12 cellular contexts compared by ENCODE assay signal in genomic region chr19:40512473-40513344, GRCh38. TPM values are rescaled to one million over a fixed set of nuclear protein-coding genes. Genes with fewer than 3 reads are reported as not detected.
DNase-seq lines count a peak whose midpoint lies in the region; ATAC-seq and TF ChIP-seq lines count a peak whose summit lies in the region.
"Had no signal": no experiment of that assay in that cellular context is flagged by ENCODE, and none has a peak within 500 bp of the region (broad histone marks: within the 10 kb centered on the region; RNA-seq: fewer than 3 reads in every experiment).

No MANE protein-coding gene starts in this region.

- no peaks in the 10 kb centered on the region for H3K4me1 Mint-ChIP-seq in activated CD8-positive, alpha-beta memory T cell treated with anti-CD3 and anti-CD28 coated beads, Interleukin-2, amount 10 ng/mL, durations not matched to agents 7 days and 5 days

- no peak for TF ChIP-seq POLR2A in stomach (IDR thresholded peaks at IDR 0.05)

- H3K36me3 ChIP-seq in adipocyte (ENCODE audit: control insufficient read depth, insufficient read depth, low read length, severe bottlenecking) = no peaks in the 10 kb centered on the region
- no peaks in the 10 kb centered on the region for H3K36me3 ChIP-seq in iPS-18a (ENCODE audit: control insufficient read depth, low read depth, low read length)
- no peaks in the 10 kb centered on the region for H3K36me3 ChIP-seq in stomach

- no peak overlapping the region for H3K27ac Mint-ChIP-seq in activated CD8-positive, alpha-beta memory T cell treated with anti-CD3 and anti-CD28 coated beads, Interleukin-2, amount 10 ng/mL, durations not matched to agents 7 days and 5 days

- peak in 1 of 7 experiments; percentile 5 for TF ChIP-seq CTCF in stomach (IDR thresholded peaks at IDR 0.05)

- intact Hi-C loops in stomach (cut with DNase I; ENCODE audit: low total_unique reads) = no loop called here

- TF ChIP-seq EP300 in stomach (IDR thresholded peaks at IDR 0.05) = no peak

- CTCF ChIA-PET in activated CD8-positive, alpha-beta memory T cell treated with anti-CD3 and anti-CD28 coated beads, Interleukin-2, amount 10 ng/mL, durations not matched to agents 7 days and 5 days (lab: Charles Lee) = interaction anchor here (0.8 to 1.3 kb wide), 5 partner anchors 11 to 208 kb away, joined by 3 read pairs; no protein-coding TSS in a partner anchor

- no peak overlapping the region for H3K9ac ChIP-seq in adipocyte (ENCODE audit: low read length)
- H3K9ac ChIP-seq in iPS-18a (ENCODE audit: low read length) = no peak overlapping the region

- no peaks in the 10 kb centered on the region for H3K36me3 Mint-ChIP-seq in activated CD8-positive, alpha-beta memory T cell treated with anti-CD3 and anti-CD28 coated beads, Interleukin-2, amount 10 ng/mL, durations not matched to agents 7 days and 5 days

- H3K4me3 Mint-ChIP-seq in activated CD8-positive, alpha-beta memory T cell treated with anti-CD3 and anti-CD28 coated beads, Interleukin-2, amount 10 ng/mL, durations not matched to agents 7 days and 5 days = no peak overlapping the region

- H3K27me3 ChIP-seq in adipocyte (replicated peaks; ENCODE audit: control insufficient read depth, insufficient read depth, low read length) (peaks cover 42% of the 10 kb centered on the region), iPS-18a (ENCODE audit: control insufficient read depth, insufficient read depth, low read length) (peaks cover 68% of the 10 kb centered on the region), stomach (peaks cover 4 to 52% (median 32%) of the 10 kb centered on the region in 3 donors)

- peak; percentile 39 for ATAC-seq in activated CD8-positive, alpha-beta memory T cell treated with anti-CD3 and anti-CD28 coated beads, Interleukin-2, amount 10 ng/mL, durations not matched to agents 7 days and 5 days
- ATAC-seq in GM18519 (IDR thresholded peaks at IDR 0.05; ENCODE audit: low FRiP score, unreplicated experiment) = no peak
- no peak for ATAC-seq in HG02970 (IDR thresholded peaks at IDR 0.05; ENCODE audit: low FRiP score, unreplicated experiment)

- no peaks in the 10 kb centered on the region for H3K9me3 Mint-ChIP-seq in activated CD8-positive, alpha-beta memory T cell treated with anti-CD3 and anti-CD28 coated beads, Interleukin-2, amount 10 ng/mL, durations not matched to agents 7 days and 5 days (ENCODE audit: low read depth)

- H3K4me1 ChIP-seq in adipocyte (ENCODE audit: control insufficient read depth, insufficient read depth, low read length) (peaks cover 4% of the 10 kb centered on the region), iPS-18a (ENCODE audit: control insufficient read depth, low read depth, low read length) (no peaks in the 10 kb centered on the region), stomach (peaks cover 10 to 13% (median 12%) of the 10 kb centered on the region in 4 donors)

- H3K27ac ChIP-seq in iPS-18a (ENCODE audit: low read length) (no peak overlapping the region), stomach (no peak overlapping the region)
- H3K27ac ChIP-seq: C4-2B had no signal

- 5 to 11% (median 6%) methylated on average over 45 to 105 of the region's 105 CpGs for WGBS in stomach, 5 donors

- H3K27me3 Mint-ChIP-seq in activated CD8-positive, alpha-beta memory T cell treated with anti-CD3 and anti-CD28 coated beads, Interleukin-2, amount 10 ng/mL, durations not matched to agents 7 days and 5 days = peaks cover 62% of the 10 kb centered on the region

- H3K4me3 ChIP-seq in adipocyte (ENCODE audit: low read length) (peak overlapping the region; percentile 33), iPS-18a (ENCODE audit: low read length) (peak overlapping the region; percentile 19), stomach (peak overlapping the region in 3 of 4 donors; percentile 13 to 45 (median 28))

- no peak for DNase-seq in activated CD8-positive, alpha-beta memory T cell treated with anti-CD3 and anti-CD28 coated beads, Interleukin-2, amount 10 ng/mL, durations not matched to agents 7 days and 5 days
- DNase-seq in activated CD8-positive, alpha-beta memory T cell treated with anti-CD3 and anti-CD28 coated beads for 24 hours = no peak
- DNase-seq in adipocyte (ENCODE audit: low read depth) = peak; percentile 50
- DNase-seq in stomach = peak; percentile 27
- no peak for DNase-seq in A172 (ENCODE audit: low spot score)
- DNase-seq: foreskin melanocyte, NCI-H1048, SW 1271 had no signal

- H3K9me3 ChIP-seq in adipocyte (ENCODE audit: control insufficient read depth, low read length) (no peaks in the 10 kb centered on the region), iPS-18a (ENCODE audit: control insufficient read depth, low read depth, low read length) (no peaks in the 10 kb centered on the region), stomach (no peaks in the 10 kb centered on the region)

RNA-seq across cellular contexts. Expression of gene SPTBN4, which starts 45.9 kb away (rescaled TPM):
- total RNA-seq in activated CD8-positive, alpha-beta memory T cell treated with anti-CD3 and anti-CD28 coated beads, Interleukin-2, amount 10 ng/mL, durations not matched to agents 7 days and 5 days = under 1 TPM; 0.30 to 0.44 TPM
- 10 to 100 TPM in 1 of 5 donors, 1 to 10 TPM in 3, not detected in 1; 2.2 to 18.1 (median 2.6) TPM for total RNA-seq in stomach
- polyA plus RNA-seq in stomach = 1 to 10 TPM; 1.4 to 2.2 (median 2.0) TPM
- total RNA-seq in A172 (2014; rRNA removed; shearing (Covaris generic)) = 2.2 and 2.3 TPM in 2 replicates

RNA-seq across cellular contexts. Expression of gene BLVRB, which starts 47.2 kb away (rescaled TPM):
- 10 to 100 TPM; 12.9 to 23.3 TPM for total RNA-seq in activated CD8-positive, alpha-beta memory T cell treated with anti-CD3 and anti-CD28 coated beads, Interleukin-2, amount 10 ng/mL, durations not matched to agents 7 days and 5 days
- total RNA-seq in stomach = 100 to 1,000 TPM in 4 of 5 donors, 10 to 100 TPM in 1; 54.3 to 561 (median 121) TPM
- 100 to 1,000 TPM; 247 to 492 (median 288) TPM for polyA plus RNA-seq in stomach
- total RNA-seq in A172 (2014; rRNA removed; shearing (Covaris generic)) = 327 and 381 TPM in 2 replicates

Comparison
In these comparisons a context has a peak if more than half of its experiments do, and no peak if none do; other contexts are left out.
1. DNase-seq: peak in adipocyte (single experiment) and stomach (single experiment); none in activated CD8-positive, alpha-beta memory T cell treated with anti-CD3 and anti-CD28 coated beads, Interleukin-2, amount 10 ng/mL, durations not matched to agents 7 days and 5 days (single experiment), activated CD8-positive, alpha-beta memory T cell treated with anti-CD3 and anti-CD28 coated beads for 24 hours (single experiment) and A172 (single experiment).
2. Peak in every context shown above with its lines, with median percentiles within 50 percentile points of each other: H3K4me3 ChIP-seq.